In genomic region chr17:61409301-61410099, GRCh38 we compare ENCODE assay signal across 8 cellular contexts. TPM values are rescaled to one million over a fixed set of nuclear protein-coding genes. Genes with fewer than 3 reads are reported as not detected.
A peak's percentile ranks its signal among the peaks of the same experiment; 100 is the strongest.
DNase-seq lines count a peak whose midpoint lies in the region; ATAC-seq and TF ChIP-seq lines count a peak whose summit lies in the region.

No MANE protein-coding gene starts in this region.

- CTCF ChIA-PET in activated CD8-positive, alpha-beta T cell treated with anti-CD3 and anti-CD28 coated beads for 36 hours (lab: Charles Lee): interaction anchor here (1.1 to 1.8 kb wide), 4 partner anchors 9 to 40 kb away, joined by 3 to 7 read pairs (median 4); no protein-coding TSS in a partner anchor

- H3K9me3 Mint-ChIP-seq in activated CD8-positive, alpha-beta T cell treated with anti-CD3 and anti-CD28 coated beads for 36 hours: no peaks in the 10 kb centered on the region
- H3K9me3 Mint-ChIP-seq in natural killer cell treated with Interleukin-12 subunit alpha and Interleukin-12 subunit beta and Interleukin-15 and Interleukin-18, amount 100 ng/mL, for 72 hours: no peaks in the 10 kb centered on the region

- peaks cover 23% of the 10 kb centered on the region for H3K4me1 Mint-ChIP-seq in activated CD8-positive, alpha-beta T cell treated with anti-CD3 and anti-CD28 coated beads for 36 hours (ENCODE audit: low read depth)
- H3K4me1 Mint-ChIP-seq in natural killer cell treated with Interleukin-12 subunit alpha and Interleukin-12 subunit beta and Interleukin-15 and Interleukin-18, amount 100 ng/mL, for 72 hours (ENCODE audit: low read depth in 2 of 2): peaks cover 11 to 12% of the 10 kb centered on the region in 2 donors

- TF ChIP-seq CTCF in 22Rv1 (IDR thresholded peaks at IDR 0.05) (peak; percentile 85), fibroblast of the aortic adventitia (IDR thresholded peaks at IDR 0.05; ENCODE audit: insufficient read depth, low read length) (peak; percentile 55)
- TF ChIP-seq CTCF in activated CD8-positive, alpha-beta T cell treated with anti-CD3 and anti-CD28 coated beads for 36 hours (IDR thresholded peaks at IDR 0.05): no peak

- H3K36me3 ChIP-seq in MG63: peaks cover 4% of the 10 kb centered on the region; the same call in 1 of the 2 replicates

- peak; percentile 28 for ATAC-seq in activated CD8-positive, alpha-beta T cell treated with anti-CD3 and anti-CD28 coated beads for 36 hours
- peak; percentile 57 to 70 for ATAC-seq in natural killer cell treated with Interleukin-12 subunit alpha and Interleukin-12 subunit beta and Interleukin-15 and Interleukin-18, amount 100 ng/mL, for 72 hours
- no peak for ATAC-seq in GM18520 (IDR thresholded peaks at IDR 0.05; ENCODE audit: unreplicated experiment)
- ATAC-seq in HG02763 (IDR thresholded peaks at IDR 0.05; ENCODE audit: unreplicated experiment): no peak

- no peaks in the 10 kb centered on the region for H3K9me3 ChIP-seq in MG63

- peak overlapping the region; percentile 47 for H3K4me3 Mint-ChIP-seq in activated CD8-positive, alpha-beta T cell treated with anti-CD3 and anti-CD28 coated beads for 36 hours
- peak overlapping the region; percentile 74 for H3K4me3 Mint-ChIP-seq in natural killer cell treated with Interleukin-12 subunit alpha and Interleukin-12 subunit beta and Interleukin-15 and Interleukin-18, amount 100 ng/mL, for 72 hours

- H3K4me3 ChIP-seq in MG63 (peak overlapping the region; percentile 51), fibroblast of the aortic adventitia (ENCODE audit: low read depth, low read length) (peak overlapping the region; percentile 67)

- POLR2A ChIA-PET in activated CD8-positive, alpha-beta T cell treated with anti-CD3 and anti-CD28 coated beads for 36 hours (lab: Charles Lee): no interaction called here

- H3K27ac Mint-ChIP-seq in activated CD8-positive, alpha-beta T cell treated with anti-CD3 and anti-CD28 coated beads for 36 hours: no peak overlapping the region
- H3K27ac Mint-ChIP-seq in natural killer cell treated with Interleukin-12 subunit alpha and Interleukin-12 subunit beta and Interleukin-15 and Interleukin-18, amount 100 ng/mL, for 72 hours: no peak overlapping the region

- H3K36me3 Mint-ChIP-seq in activated CD8-positive, alpha-beta T cell treated with anti-CD3 and anti-CD28 coated beads for 36 hours (ENCODE audit: low read depth): no peaks in the 10 kb centered on the region
- no peaks in the 10 kb centered on the region for H3K36me3 Mint-ChIP-seq in natural killer cell treated with Interleukin-12 subunit alpha and Interleukin-12 subunit beta and Interleukin-15 and Interleukin-18, amount 100 ng/mL, for 72 hours

- H3K27ac ChIP-seq in 22Rv1: no peak overlapping the region

- intact Hi-C loops in activated CD8-positive, alpha-beta T cell treated with anti-CD3 and anti-CD28 coated beads for 36 hours (cut with micrococcal nuclease): loop anchor here (5.0 kb wide), 2 partner anchors 143 to 428 kb away; no protein-coding TSS in a partner anchor

- peaks cover 47% of the 10 kb centered on the region for H3K27me3 Mint-ChIP-seq in activated CD8-positive, alpha-beta T cell treated with anti-CD3 and anti-CD28 coated beads for 36 hours
- H3K27me3 Mint-ChIP-seq in natural killer cell treated with Interleukin-12 subunit alpha and Interleukin-12 subunit beta and Interleukin-15 and Interleukin-18, amount 100 ng/mL, for 72 hours: peaks cover 23 to 33% of the 10 kb centered on the region in 2 donors

- DNase-seq in EL: peak; percentile 76
- DNase-seq in MG63: peak; percentile 80
- DNase-seq in activated CD8-positive, alpha-beta T cell treated with anti-CD3 and anti-CD28 coated beads for 36 hours: no peak
- DNase-seq in fibroblast of the aortic adventitia (ENCODE audit: low read depth): peak; percentile 73
- DNase-seq in natural killer cell treated with Interleukin-12 subunit alpha and Interleukin-12 subunit beta and Interleukin-15 and Interleukin-18, amount 100 ng/mL, for 72 hours (ENCODE audit: low spot score): peak; percentile 64

- no peaks in the 10 kb centered on the region for H3K27me3 ChIP-seq in MG63

RNA-seq across cellular contexts. Expression of gene TBX2, which starts 9.9 kb away (rescaled TPM):
- 1.8 and 8.3 TPM in 2 replicates for total RNA-seq in MG63 (2014; rRNA removed; shearing (Covaris generic); ENCODE audit: low replicate concordance)
- total RNA-seq in activated CD8-positive, alpha-beta T cell treated with anti-CD3 and anti-CD28 coated beads for 36 hours: not detected
- total RNA-seq in fibroblast of the aortic adventitia (ENCODE audit: low replicate concordance): 4.1 and 20.8 TPM in 2 replicates
- under 1 TPM in 1 of 2 donors, not detected in 1; 0.08 TPM for total RNA-seq in natural killer cell treated with Interleukin-12 subunit alpha and Interleukin-12 subunit beta and Interleukin-15 and Interleukin-18, amount 100 ng/mL, for 72 hours

RNA-seq across cellular contexts. Expression of gene TBX4, which starts 42.7 kb away (rescaled TPM):
- total RNA-seq in MG63 (2014; rRNA removed; shearing (Covaris generic); ENCODE audit: low replicate concordance): 0.76 and 0.89 TPM in 2 replicates
- not detected for total RNA-seq in activated CD8-positive, alpha-beta T cell treated with anti-CD3 and anti-CD28 coated beads for 36 hours
- 0.16 TPM in 1 of 2 replicates, not detected in the other for total RNA-seq in fibroblast of the aortic adventitia (ENCODE audit: low replicate concordance)
- not detected for total RNA-seq in natural killer cell treated with Interleukin-12 subunit alpha and Interleukin-12 subunit beta and Interleukin-15 and Interleukin-18, amount 100 ng/mL, for 72 hours

Comparison
In these comparisons a context has a peak if more than half of its experiments do, and no peak if none do; other contexts are left out.
1. ATAC-seq: peak in activated CD8-positive, alpha-beta T cell treated with anti-CD3 and anti-CD28 coated beads for 36 hours (single experiment) and natural killer cell treated with Interleukin-12 subunit alpha and Interleukin-12 subunit beta and Interleukin-15 and Interleukin-18, amount 100 ng/mL, for 72 hours (2 of 2); none in GM18520 (single experiment) and HG02763 (single experiment).